16 cellular contexts compared by ENCODE assay signal in genomic region chr5:91145233-91145620, GRCh38.
DNase-seq lines count a peak whose midpoint lies in the region; ATAC-seq and TF ChIP-seq lines count a peak whose summit lies in the region.
"Had no signal": no experiment of that assay in that cellular context is flagged by ENCODE, and none has a peak within 500 bp of the region (broad histone marks: within the 10 kb centered on the region; RNA-seq: fewer than 3 reads in every experiment).

No MANE protein-coding gene starts in this region.

- H3K9me3 ChIP-seq in right cardiac atrium (ENCODE audit: control insufficient read depth, low read length): no peaks in the 10 kb centered on the region
- no peaks in the 10 kb centered on the region for H3K9me3 ChIP-seq in ovary
- no peaks in the 10 kb centered on the region for H3K9me3 ChIP-seq in vagina
- no peaks in the 10 kb centered on the region for H3K9me3 ChIP-seq in effector memory CD4-positive, alpha-beta T cell (ENCODE audit: control insufficient read depth, low read length)
- H3K9me3 ChIP-seq: Peyer's patch had no signal

- TF ChIP-seq EP300 in ovary (IDR thresholded peaks at IDR 0.05): no peak

- TF ChIP-seq POLR2A in ovary (IDR thresholded peaks at IDR 0.05) (no peak), vagina (IDR thresholded peaks at IDR 0.05) (no peak)

- H3K4me1 Mint-ChIP-seq in nephron progenitor cell: peaks cover 3% of the 10 kb centered on the region

- no peak overlapping the region for H3K27ac Mint-ChIP-seq in nephron progenitor cell
- H3K27ac Mint-ChIP-seq: activated naive CD8-positive, alpha-beta T cell treated with anti-CD3 and anti-CD28 coated beads, Interleukin-2, amount 10 ng/mL, durations not matched to agents 7 days and 5 days had no signal

- no peak overlapping the region for H3K4me3 Mint-ChIP-seq in nephron progenitor cell
- H3K4me3 Mint-ChIP-seq: activated naive CD8-positive, alpha-beta T cell treated with anti-CD3 and anti-CD28 coated beads, Interleukin-2, amount 10 ng/mL, durations not matched to agents 7 days and 5 days had no signal

- H3K27ac ChIP-seq in right cardiac atrium (ENCODE audit: low read length) (no peak overlapping the region), ovary (no peak overlapping the region), vagina (peak overlapping the region; percentile 61)
- no peak overlapping the region for H3K27ac ChIP-seq in effector memory CD4-positive, alpha-beta T cell (ENCODE audit: insufficient read depth, low read length, poor library complexity, severe bottlenecking)
- H3K27ac ChIP-seq: A549 had no signal

- H3K4me1 ChIP-seq in right cardiac atrium (ENCODE audit: control insufficient read depth, insufficient read depth, low read length) (peaks cover 4% of the 10 kb centered on the region), ovary (ENCODE audit: insufficient read depth) (no peaks in the 10 kb centered on the region), vagina (peaks cover 38% of the 10 kb centered on the region)
- H3K4me1 ChIP-seq in effector memory CD4-positive, alpha-beta T cell (ENCODE audit: control insufficient read depth, insufficient read depth, low read length, poor library complexity, severe bottlenecking): no peaks in the 10 kb centered on the region

- 22% methylated on average over 2 of the region's 2 CpGs for WGBS in right cardiac atrium
- WGBS in ovary, 3 donors: 0 to 2% (median 0%) methylated on average over 2 of the region's 2 CpGs

- intact Hi-C loops in Right ventricle myocardium superior (cut with DNase I) (no loop called here), right cardiac atrium (cut with DNase I) (no loop called here), ovary (cut with DNase I) (no loop called here), vagina (cut with DNase I) (no loop called here)

- H3K9me3 Mint-ChIP-seq in nephron progenitor cell: peaks cover 14% of the 10 kb centered on the region

- H3K36me3 Mint-ChIP-seq in nephron progenitor cell (ENCODE audit: low read depth): peaks cover 22% of the 10 kb centered on the region

- ATAC-seq in Right ventricle myocardium superior (ENCODE audit: poor library complexity): peak; percentile 40
- ATAC-seq in right cardiac atrium: no peak
- ATAC-seq in HG02981 (IDR thresholded peaks at IDR 0.05; ENCODE audit: unreplicated experiment): no peak
- ATAC-seq: A549 had no signal

- no peaks in the 10 kb centered on the region for H3K27me3 Mint-ChIP-seq in nephron progenitor cell (ENCODE audit: low read depth, poor library complexity)
- H3K27me3 Mint-ChIP-seq: activated naive CD8-positive, alpha-beta T cell treated with anti-CD3 and anti-CD28 coated beads, Interleukin-2, amount 10 ng/mL, durations not matched to agents 7 days and 5 days had no signal

- H3K4me3 ChIP-seq in right cardiac atrium (ENCODE audit: low read length) (no peak overlapping the region), fibroblast of villous mesenchyme (ENCODE audit: low read depth, low read length) (no peak overlapping the region), ovary (peak overlapping the region; percentile 4), vagina (peak overlapping the region in 1 of 2 donors; percentile 10)
- H3K4me3 ChIP-seq in effector memory CD4-positive, alpha-beta T cell (ENCODE audit: insufficient read depth, low read depth, low read length, poor library complexity, severe bottlenecking): no peak overlapping the region
- H3K4me3 ChIP-seq: A549, Peyer's patch had no signal

- TF ChIP-seq CTCF in fibroblast of villous mesenchyme (IDR thresholded peaks at IDR 0.05; ENCODE audit: insufficient read depth, low read depth, low read length): no peak
- TF ChIP-seq CTCF in ovary (IDR thresholded peaks at IDR 0.05): no peak
- no peak for TF ChIP-seq CTCF in vagina (IDR thresholded peaks at IDR 0.05)
- no peak for TF ChIP-seq CTCF in nephron progenitor cell (IDR thresholded peaks at IDR 0.05)

- DNase-seq in Right ventricle myocardium superior: no peak
- no peak for DNase-seq in right cardiac atrium
- DNase-seq in fibroblast of villous mesenchyme (ENCODE audit: low read depth): peak; percentile 63
- no peak for DNase-seq in ovary
- no peak for DNase-seq in vagina (ENCODE audit: extremely low spot score in 2 of 2)
- no peak for DNase-seq in effector memory CD4-positive, alpha-beta T cell
- no peak for DNase-seq in nephron progenitor cell
- DNase-seq: activated CD4-positive, CD25-positive, alpha-beta regulatory T cell treated with anti-CD3 and anti-CD28 coated beads, Interleukin-2, amount 50 U/mL, for 72 hours; activated CD8-positive, alpha-beta memory T cell treated with anti-CD3 and anti-CD28 coated beads, Interleukin-2, amount 50 U/mL, for 4 hours; activated naive CD8-positive, alpha-beta T cell treated with anti-CD3 and anti-CD28 coated beads, Interleukin-2, amount 10 ng/mL, durations not matched to agents 7 days and 5 days; NCI-H2081; NCI-H524 treated with DMSO at 0.1 percent for 48 hours; Peyer's patch; stimulated activated CD8-positive, alpha-beta memory T cell treated with anti-CD3 and anti-CD28 coated beads, Interleukin-4, amount 100 ng/mL, for 48 hours had no signal

- H3K27me3 ChIP-seq in right cardiac atrium (ENCODE audit: control insufficient read depth, insufficient read depth) (no peaks in the 10 kb centered on the region), ovary (no peaks in the 10 kb centered on the region), vagina (no peaks in the 10 kb centered on the region)
- no peaks in the 10 kb centered on the region for H3K27me3 ChIP-seq in effector memory CD4-positive, alpha-beta T cell (replicated peaks; ENCODE audit: control insufficient read depth, insufficient read depth, low read length, poor library complexity, severe bottlenecking)
- H3K27me3 ChIP-seq: Peyer's patch had no signal

- H3K36me3 ChIP-seq in ovary (no peaks in the 10 kb centered on the region), vagina (no peaks in the 10 kb centered on the region)
- H3K36me3 ChIP-seq in effector memory CD4-positive, alpha-beta T cell (ENCODE audit: control insufficient read depth, insufficient read depth, low read length): no peaks in the 10 kb centered on the region
- H3K36me3 ChIP-seq: Peyer's patch had no signal
